In the genomic region with DNA sequence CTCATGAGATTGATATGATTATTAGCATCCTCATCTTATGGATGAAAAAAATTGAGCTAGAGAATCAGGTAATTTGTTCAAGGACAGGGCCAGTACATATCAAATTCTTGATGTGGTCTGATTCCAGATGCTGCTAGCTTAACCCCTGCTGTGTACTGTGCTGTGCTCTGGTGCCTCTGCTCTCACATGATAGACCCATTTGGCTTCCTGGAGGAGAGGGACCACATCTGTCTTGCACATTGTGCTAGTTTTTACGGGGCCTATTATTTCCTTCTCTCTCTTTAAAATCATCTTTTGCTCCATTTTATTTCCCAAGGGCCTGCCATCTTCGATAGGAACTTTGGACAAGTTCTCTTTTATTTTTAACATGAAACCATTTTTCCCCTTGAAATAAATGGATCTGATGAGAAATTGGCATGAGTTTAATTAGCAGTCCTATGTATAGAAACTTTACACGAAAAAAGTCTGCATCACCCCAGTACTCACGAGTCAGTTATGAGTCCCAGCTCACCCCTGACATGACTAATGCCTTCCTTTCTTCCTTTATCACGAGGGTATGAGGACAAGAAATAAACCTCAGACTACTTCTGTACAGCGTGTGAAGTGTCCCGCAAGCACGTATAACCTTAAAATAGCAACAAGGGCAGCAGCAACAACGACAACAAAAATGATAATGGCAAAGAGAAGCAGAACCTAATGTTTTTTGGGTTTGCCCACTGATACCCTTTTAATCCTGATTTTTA, we compare ENCODE assay signal across 8 cellular contexts. TPM values are rescaled to one million over a fixed set of nuclear protein-coding genes. Genes with fewer than 3 reads are reported as not detected.
DNase-seq lines count a peak whose midpoint lies in the region; ATAC-seq, FAIRE-seq and TF ChIP-seq lines count a peak whose summit lies in the region.

No MANE protein-coding gene starts in this region.

- in situ Hi-C loops in Caki2 (cut with HindIII; ENCODE audit: low pct_unique_long_range_greater_than_20kb, low sequenced_read_pairs) = no loop called here

- no peak overlapping the region for H2BK120ac ChIP-seq in mesendoderm (ENCODE audit: low read depth, low read length)

- H3K56ac ChIP-seq in mesendoderm (ENCODE audit: low read length) = no peak overlapping the region

- peak; percentile 57 for FAIRE-seq in HTR-8/SVneo (lab: Jason Lieb, UNC)

- peak; percentile 71 for ATAC-seq in GM21447 (IDR thresholded peaks at IDR 0.05; ENCODE audit: unreplicated experiment)

- no peak overlapping the region for H2BK5ac ChIP-seq in mesendoderm (ENCODE audit: low read length)

- H4K5ac ChIP-seq in mesendoderm (ENCODE audit: low read length) = no peak overlapping the region

- no peaks in the 10 kb centered on the region for H3K79me2 ChIP-seq in mesendoderm (ENCODE audit: control insufficient read depth, insufficient read depth, low read length)

- H3K79me1 ChIP-seq in mesendoderm (ENCODE audit: low read length) = no peaks in the 10 kb centered on the region

- no peak overlapping the region for H2AK5ac ChIP-seq in mesendoderm (ENCODE audit: low read length)

- H3K18ac ChIP-seq in mesendoderm (ENCODE audit: low read length) = no peak overlapping the region

- H3K9ac ChIP-seq in mesendoderm (ENCODE audit: low read length) = no peak overlapping the region

- no peaks in the 10 kb centered on the region for H3K4me1 ChIP-seq in mesendoderm (ENCODE audit: control insufficient read depth, low read depth, low read length)

- no peak overlapping the region for H3K27ac ChIP-seq in mesendoderm (ENCODE audit: low read depth, low read length)

- H2BK15ac ChIP-seq in mesendoderm (replicated peaks; ENCODE audit: low read depth) = no peak overlapping the region

- no CpG with 5 or more reads among the region's 9 CpGs for WGBS in mesendoderm (ENCODE audit: extremely low coverage, insufficient coverage, low lambda C conversion rate)

- no peak overlapping the region for H3K4me2 ChIP-seq in mesendoderm (ENCODE audit: low read length)

- H3K4me3 ChIP-seq in cardiac fibroblast (replicated peaks in 1 of 2; ENCODE audit: low read depth in 2 of 2, low read length in 2 of 2) (no peak overlapping the region), mesendoderm (ENCODE audit: low read length) (no peak overlapping the region)

- no peaks in the 10 kb centered on the region for H3K36me3 ChIP-seq in mesendoderm (ENCODE audit: control insufficient read depth, insufficient read depth, low read length)

- no peak for TF ChIP-seq CTCF in cardiac fibroblast (IDR thresholded peaks at IDR 0.05; ENCODE audit: low read depth, low read length)

- no peak overlapping the region for H4K8ac ChIP-seq in mesendoderm (ENCODE audit: low read depth, low read length)

- no peaks in the 10 kb centered on the region for H3K27me3 ChIP-seq in mesendoderm (ENCODE audit: insufficient read depth, low read length, poor library complexity)

- H3K23ac ChIP-seq in mesendoderm (ENCODE audit: low read length) = no peak overlapping the region

- H3K4ac ChIP-seq in mesendoderm (ENCODE audit: low read depth, low read length) = no peak overlapping the region

- peak; percentile 56 for DNase-seq in Caki2 (ENCODE audit: low read depth)
- peak; percentile 22 for DNase-seq in HTR-8/SVneo (ENCODE audit: insufficient read length, low spot score)
- DNase-seq in cardiac fibroblast (ENCODE audit: low read depth in 2 of 2) = peak; percentile 81 to 93
- DNase-seq in stromal cell of bone marrow (ENCODE audit: low read depth) = peak; percentile 74
- no peak for DNase-seq in NCI-H524 treated with DMSO at 0.1 percent for 48 hours (lab: John Stamatoyannopoulos, UW)
- DNase-seq in mesendoderm = no peak
- no peak for DNase-seq in NCI-H446 (lab: John Stamatoyannopoulos, UW)

RNA-seq across cellular contexts. Expression of a gene that starts 26.5 kb away (rescaled TPM):
- total RNA-seq in Caki2 (2014; rRNA removed; shearing (Covaris generic); ENCODE audit: low replicate concordance) = 27.7 and 32.2 TPM in 2 replicates
- polyA plus RNA-seq in mesendoderm (2013, experiment 1 of 2) = 1.5 TPM
- 1.4 TPM for polyA plus RNA-seq in mesendoderm (2013, experiment 2 of 2)

Comparison
In these comparisons a context has a peak if more than half of its experiments do, and no peak if none do; other contexts are left out.
1. DNase-seq: peak in Caki2 (single experiment), HTR-8/SVneo (single experiment), cardiac fibroblast (2 of 2) and stromal cell of bone marrow (single experiment); none in NCI-H524 treated with DMSO at 0.1 percent for 48 hours (single experiment), mesendoderm (single experiment) and NCI-H446 (0 of 2).